ENCODE assay signal across 9 cellular contexts in the genomic region with DNA sequence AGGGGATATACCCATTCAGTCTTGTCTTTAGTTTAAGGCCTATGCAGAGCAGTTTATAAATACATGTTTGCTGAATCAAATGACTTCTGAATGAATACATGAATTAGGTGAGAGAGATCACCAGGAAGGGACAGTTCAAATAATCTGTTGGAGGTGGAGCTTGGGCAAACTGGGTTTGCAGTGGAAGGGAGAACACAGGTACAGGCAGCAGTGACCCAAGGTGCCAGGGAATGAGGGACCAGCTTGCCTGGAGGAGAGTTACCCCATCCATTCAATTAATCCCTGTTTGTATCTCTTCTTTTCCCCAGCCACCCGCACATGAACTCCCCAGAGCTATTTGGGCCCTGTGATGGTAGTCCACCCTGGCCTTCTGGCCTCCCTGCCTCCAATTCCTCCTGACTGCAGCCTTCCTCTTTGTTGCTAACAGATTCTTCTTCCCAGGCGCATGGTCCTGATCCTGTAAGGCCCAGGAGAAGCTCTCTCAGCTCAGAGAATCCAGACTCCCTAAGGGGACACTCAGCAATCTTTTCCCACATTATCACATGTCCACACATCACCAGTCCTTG. TPM values are rescaled to one million over a fixed set of nuclear protein-coding genes. Genes with fewer than 3 reads are reported as not detected.
A peak's percentile ranks its signal among the peaks of the same experiment; 100 is the strongest.
DNase-seq lines count a peak whose midpoint lies in the region; ATAC-seq and TF ChIP-seq lines count a peak whose summit lies in the region.
"Had no signal": no experiment of that assay in that cellular context is flagged by ENCODE, and none has a peak within 500 bp of the region (broad histone marks: within the 10 kb centered on the region; RNA-seq: fewer than 3 reads in every experiment).

No MANE protein-coding gene starts in this region.

- H3F3A ChIP-seq in SK-N-SH (replicated peaks; ENCODE audit: insufficient read depth) (peaks cover 8% of the 10 kb centered on the region), GM23338 (replicated peaks; ENCODE audit: low read depth) (no peaks in the 10 kb centered on the region; the same call in 1 of the 2 replicates)

- H4K20me1 ChIP-seq in SK-N-SH (ENCODE audit: insufficient read depth) (no peaks in the 10 kb centered on the region), GM23338 (replicated peaks; ENCODE audit: insufficient read depth) (no peaks in the 10 kb centered on the region)

- no peak for TF ChIP-seq CTCF in SK-N-SH (IDR thresholded peaks at IDR 0.05)
- no peak for TF ChIP-seq CTCF in GM23338 (conservative IDR thresholded peaks at IDR 0.05; ENCODE audit: low read depth in 2 of 2)

- no peak for TF ChIP-seq EP300 in SK-N-SH (IDR thresholded peaks at IDR 0.05; ENCODE audit: borderline replicate concordance in 1 of 2, low read depth in 1 of 2, low read length in 1 of 2)

- no peak overlapping the region for H2BK120ac ChIP-seq in neuronal stem cell (ENCODE audit: low read depth, low read length)

- peaks cover 9% of the 10 kb centered on the region; the same call in 2 of the 3 replicates for H3K36me3 Mint-ChIP-seq in GM23338 (ENCODE audit: low read depth)
- H3K36me3 Mint-ChIP-seq in activated naive CD8-positive, alpha-beta T cell treated with anti-CD3 and anti-CD28 coated beads, Interleukin-2, amount 10 ng/mL, durations not matched to agents 7 days and 5 days = peaks cover 29% of the 10 kb centered on the region
- peaks cover 28% of the 10 kb centered on the region for H3K36me3 Mint-ChIP-seq in natural killer cell treated with Interleukin-12 subunit alpha and Interleukin-12 subunit beta and Interleukin-15 and Interleukin-18, amount 100 ng/mL, for 72 hours

- no peak overlapping the region for H3K27ac Mint-ChIP-seq in GM23338
- H3K27ac Mint-ChIP-seq in activated naive CD8-positive, alpha-beta T cell treated with anti-CD3 and anti-CD28 coated beads, Interleukin-2, amount 10 ng/mL, durations not matched to agents 7 days and 5 days = peak overlapping the region; percentile 30
- H3K27ac Mint-ChIP-seq in natural killer cell treated with Interleukin-12 subunit alpha and Interleukin-12 subunit beta and Interleukin-15 and Interleukin-18, amount 100 ng/mL, for 72 hours = peak overlapping the region; percentile 86 to 95

- H3K36me3 ChIP-seq in SK-N-SH (replicated peaks in 1 of 2; ENCODE audit: control insufficient read depth in 1 of 2, insufficient read depth in 2 of 2, low read length in 1 of 2) (peaks cover 0 to 3% of the 10 kb centered on the region in 2 experiments), GM23338 (ENCODE audit: insufficient read depth) (no peaks in the 10 kb centered on the region), neuronal stem cell (replicated peaks in 1 of 2; ENCODE audit: control insufficient read depth in 2 of 2, insufficient read depth in 2 of 2, low read length in 2 of 2) (no peaks in the 10 kb centered on the region)

- H3K9me2 ChIP-seq in SK-N-SH = no peaks in the 10 kb centered on the region
- H3K9me2 ChIP-seq in GM23338 (ENCODE audit: insufficient read depth) = no peaks in the 10 kb centered on the region

- no peak overlapping the region for H4K8ac ChIP-seq in neuronal stem cell (ENCODE audit: low read depth, low read length)

- TF ChIP-seq RAD21 in SK-N-SH (IDR thresholded peaks at IDR 0.05; ENCODE audit: low read length) = no peak

- no peak overlapping the region for H2BK12ac ChIP-seq in neuronal stem cell (ENCODE audit: low read length)

- no peak overlapping the region for H3K18ac ChIP-seq in neuronal stem cell (ENCODE audit: low read length)

- no peak overlapping the region for H3K27ac ChIP-seq in SK-N-SH (ENCODE audit: low read depth in 2 of 2, low read length in 1 of 2)
- H3K27ac ChIP-seq in GM23338 (ENCODE audit: low read depth) = no peak overlapping the region
- no peak overlapping the region for H3K27ac ChIP-seq in neuronal stem cell (replicated peaks; ENCODE audit: low read length)

- H3K4me2 ChIP-seq in SK-N-SH = peak overlapping the region; percentile 91
- no peak overlapping the region for H3K4me2 ChIP-seq in GM23338
- H3K4me2 ChIP-seq in neuronal stem cell (ENCODE audit: insufficient read depth, low read length, poor library complexity, severe bottlenecking) = no peak overlapping the region

- H3K9me3 ChIP-seq in SK-N-SH = no peaks in the 10 kb centered on the region
- H3K9me3 ChIP-seq in neuronal stem cell (replicated peaks in 1 of 2; ENCODE audit: control insufficient read depth in 2 of 2, insufficient read depth in 1 of 2, low read depth in 1 of 2, low read length in 2 of 2) = no peaks in the 10 kb centered on the region
- H3K9me3 ChIP-seq: mucosa of descending colon had no signal

- peaks cover 4 to 19% of the 10 kb centered on the region in 2 experiments; a peak in 2 of 4 replicates for H3K4me1 ChIP-seq in SK-N-SH (ENCODE audit: control insufficient read depth in 1 of 2, insufficient read depth in 2 of 2, low read depth in 1 of 2, low read length in 1 of 2)
- peaks cover 18% of the 10 kb centered on the region for H3K4me1 ChIP-seq in GM23338 (ENCODE audit: insufficient read depth)
- peaks cover 9 to 12% of the 10 kb centered on the region in 2 donors for H3K4me1 ChIP-seq in neuronal stem cell (ENCODE audit: control insufficient read depth in 2 of 2, insufficient read depth in 1 of 2, low read depth in 1 of 2, low read length in 2 of 2)

- H3K14ac ChIP-seq in neuronal stem cell (ENCODE audit: low read length) = no peak overlapping the region

- H3K79me1 ChIP-seq in neuronal stem cell (ENCODE audit: low read depth, low read length) = no peaks in the 10 kb centered on the region

- no peak overlapping the region for H3K9ac ChIP-seq in SK-N-SH
- no peak overlapping the region for H3K9ac ChIP-seq in neuronal stem cell (ENCODE audit: low read depth, low read length, poor library complexity)

- no peak for ATAC-seq in SK-N-SH treated with all-trans-retinoic acid at 6 μM for 48 hours
- no peak for ATAC-seq in GM23338
- ATAC-seq in activated naive CD8-positive, alpha-beta T cell treated with anti-CD3 and anti-CD28 coated beads, Interleukin-2, amount 10 ng/mL, durations not matched to agents 7 days and 5 days (ENCODE audit: low read depth) = no peak
- ATAC-seq in natural killer cell treated with Interleukin-12 subunit alpha and Interleukin-12 subunit beta and Interleukin-15 and Interleukin-18, amount 100 ng/mL, for 72 hours = no peak
- no peak for ATAC-seq in HG03520 (IDR thresholded peaks at IDR 0.05; ENCODE audit: unreplicated experiment)

- H3K4me3 Mint-ChIP-seq in GM23338 = 0 out of 3 replicates have a peak overlapping the region, but pooled peaks have one; percentile 11
- peak overlapping the region; percentile 86 for H3K4me3 Mint-ChIP-seq in activated naive CD8-positive, alpha-beta T cell treated with anti-CD3 and anti-CD28 coated beads, Interleukin-2, amount 10 ng/mL, durations not matched to agents 7 days and 5 days
- peak overlapping the region; percentile 95 for H3K4me3 Mint-ChIP-seq in natural killer cell treated with Interleukin-12 subunit alpha and Interleukin-12 subunit beta and Interleukin-15 and Interleukin-18, amount 100 ng/mL, for 72 hours

- peaks cover 4% of the 10 kb centered on the region for H3K9me3 Mint-ChIP-seq in GM23338
- H3K9me3 Mint-ChIP-seq in activated naive CD8-positive, alpha-beta T cell treated with anti-CD3 and anti-CD28 coated beads, Interleukin-2, amount 10 ng/mL, durations not matched to agents 7 days and 5 days = peaks cover 7% of the 10 kb centered on the region
- H3K9me3 Mint-ChIP-seq in natural killer cell treated with Interleukin-12 subunit alpha and Interleukin-12 subunit beta and Interleukin-15 and Interleukin-18, amount 100 ng/mL, for 72 hours = peaks cover 8% of the 10 kb centered on the region

- H3K27me3 Mint-ChIP-seq in GM23338 (ENCODE audit: insufficient read depth, low read depth, poor library complexity) = peaks cover 14% of the 10 kb centered on the region
- peaks cover 3% of the 10 kb centered on the region for H3K27me3 Mint-ChIP-seq in activated naive CD8-positive, alpha-beta T cell treated with anti-CD3 and anti-CD28 coated beads, Interleukin-2, amount 10 ng/mL, durations not matched to agents 7 days and 5 days
- no peaks in the 10 kb centered on the region for H3K27me3 Mint-ChIP-seq in natural killer cell treated with Interleukin-12 subunit alpha and Interleukin-12 subunit beta and Interleukin-15 and Interleukin-18, amount 100 ng/mL, for 72 hours

- CTCF ChIA-PET in SK-N-SH (lab: Yijun Ruan, JAX) = interaction anchor here (0.6 to 2.4 kb wide), 10 partner anchors 9 to 944 kb away, joined by 3 to 11 read pairs (median 4); a partner anchor contains a TSS

- H3K79me2 ChIP-seq in SK-N-SH (ENCODE audit: insufficient read depth) (peaks cover 46% of the 10 kb centered on the region), GM23338 (replicated peaks; ENCODE audit: insufficient read depth) (peaks cover 6% of the 10 kb centered on the region; the same call in 1 of the 2 replicates)

- peaks cover 30% of the 10 kb centered on the region for H3K4me1 Mint-ChIP-seq in GM23338
- peaks cover 52% of the 10 kb centered on the region for H3K4me1 Mint-ChIP-seq in activated naive CD8-positive, alpha-beta T cell treated with anti-CD3 and anti-CD28 coated beads, Interleukin-2, amount 10 ng/mL, durations not matched to agents 7 days and 5 days
- H3K4me1 Mint-ChIP-seq in natural killer cell treated with Interleukin-12 subunit alpha and Interleukin-12 subunit beta and Interleukin-15 and Interleukin-18, amount 100 ng/mL, for 72 hours (ENCODE audit: low read depth in 2 of 2) = peaks cover 62 to 67% of the 10 kb centered on the region in 2 donors

- no peak overlapping the region for H3K4ac ChIP-seq in neuronal stem cell (ENCODE audit: low read length)

- no peak overlapping the region for H3K23ac ChIP-seq in neuronal stem cell (ENCODE audit: low read depth, low read length, poor library complexity)

- H4K91ac ChIP-seq in neuronal stem cell (ENCODE audit: low read depth, low read length, poor library complexity) = no peak overlapping the region

- H2AFZ ChIP-seq in SK-N-SH (ENCODE audit: low read depth) = no peak overlapping the region
- H2AFZ ChIP-seq in GM23338 = no peak overlapping the region
- H2AFZ ChIP-seq in neuronal stem cell (ENCODE audit: low read length) = no peak overlapping the region

- DNase-seq in SK-N-SH (no peak), GM23338 (ENCODE audit: low spot score) (no peak), neuronal stem cell (ENCODE audit: low spot score) (no peak), NCI-H446 (lab: John Stamatoyannopoulos, UW) (no peak)
- DNase-seq in activated naive CD8-positive, alpha-beta T cell treated with anti-CD3 and anti-CD28 coated beads, Interleukin-2, amount 10 ng/mL, durations not matched to agents 7 days and 5 days = no peak
- DNase-seq in natural killer cell treated with Interleukin-12 subunit alpha and Interleukin-12 subunit beta and Interleukin-15 and Interleukin-18, amount 100 ng/mL, for 72 hours (ENCODE audit: low spot score) = no peak

- no peak overlapping the region for H2BK15ac ChIP-seq in neuronal stem cell (ENCODE audit: low read length)

- H3K4me3 ChIP-seq in SK-N-SH (ENCODE audit: low read depth in 2 of 2, low read length in 1 of 2) = 0 out of 4 replicates have a peak overlapping the region, but pooled peaks of 1 of the 2 experiments have one; percentile 80
- H3K4me3 ChIP-seq in GM23338 = peak overlapping the region; percentile 90; the same call in 1 of the 2 replicates
- no peak overlapping the region for H3K4me3 ChIP-seq in neuronal stem cell (ENCODE audit: low read length in 2 of 2)
- H3K4me3 ChIP-seq: mucosa of descending colon had no signal

- no peak overlapping the region for H2BK5ac ChIP-seq in neuronal stem cell (ENCODE audit: low read length)

- no peaks in the 10 kb centered on the region for H3K27me3 ChIP-seq in SK-N-SH (ENCODE audit: insufficient read depth)
- peaks cover 8% of the 10 kb centered on the region for H3K27me3 ChIP-seq in GM23338 (ENCODE audit: insufficient read depth)
- no peaks in the 10 kb centered on the region for H3K27me3 ChIP-seq in neuronal stem cell (ENCODE audit: control insufficient read depth in 3 of 3, insufficient read depth in 3 of 3, low read depth in 1 of 3, low read length in 3 of 3)

- H2AK5ac ChIP-seq in neuronal stem cell (ENCODE audit: low read depth, low read length) = no peak overlapping the region

- POLR2A ChIA-PET in SK-N-SH (lab: Yijun Ruan, JAX) = interaction anchor here (0.7 kb wide), 1 partner anchor 1110 kb away, joined by 5 read pairs; no protein-coding TSS in a partner anchor
- POLR2A ChIA-PET in activated naive CD8-positive, alpha-beta T cell treated with anti-CD3 and anti-CD28 coated beads, Interleukin-2, amount 10 ng/mL, durations not matched to agents 7 days and 5 days (lab: Charles Lee) = interaction anchor here (0.7 to 0.9 kb wide), 3 partner anchors 11 to 399 kb away, joined by 3 to 4 read pairs (median 4); no protein-coding TSS in a partner anchor

- 94% methylated on average over 2 of the region's 2 CpGs for WGBS in SK-N-SH (ENCODE audit: low lambda C conversion rate)
- no CpG with 5 or more reads among the region's 2 CpGs for WGBS in neuronal stem cell (ENCODE audit: extremely low coverage in 2 of 2, insufficient read length in 2 of 2, insufficient replicate concordance in 1 of 2), 2 donors

RNA-seq across cellular contexts. Expression of a gene that starts 1.8 kb away (rescaled TPM):
- 18.1 and 25.9 TPM in 2 replicates for polyA plus RNA-seq in SK-N-SH (2012; rRNA removed)
- polyA plus RNA-seq in SK-N-SH (2012; cell fraction: cytosol; rRNA removed) = 27.7 and 30.0 TPM in 2 replicates
- polyA plus RNA-seq in SK-N-SH (2012; cell fraction: nucleus; rRNA removed) = 6.1 and 18.3 TPM in 2 replicates
- total RNA-seq in GM23338 (2014; rRNA removed; shearing (Covaris generic)) = 9.2 and 10.3 TPM in 2 replicates
- 11.6 and 12.5 TPM in 2 replicates for polyA plus RNA-seq in GM23338 (2016; fragmentation: Nextera tagmentation; extraction: Ambion mirVana)
- total RNA-seq in activated naive CD8-positive, alpha-beta T cell treated with anti-CD3 and anti-CD28 coated beads, Interleukin-2, amount 10 ng/mL, durations not matched to agents 7 days and 5 days = 10 to 100 TPM; 23.6 to 25.1 TPM
- total RNA-seq in natural killer cell treated with Interleukin-12 subunit alpha and Interleukin-12 subunit beta and Interleukin-15 and Interleukin-18, amount 100 ng/mL, for 72 hours = 10 to 100 TPM; 40.1 to 52.7 TPM
- polyA plus RNA-seq in neuronal stem cell (2013, experiment 1 of 2) = 5.0 TPM
- polyA plus RNA-seq in neuronal stem cell (2013, experiment 2 of 2) = 4.9 TPM

Comparison
In these comparisons a context has a peak if more than half of its experiments do, and no peak if none do; other contexts are left out.
1. H3K4me3 Mint-ChIP-seq: peak in every context shown above with its lines; median percentile 95 in natural killer cell treated with Interleukin-12 subunit alpha and Interleukin-12 subunit beta and Interleukin-15 and Interleukin-18, amount 100 ng/mL, for 72 hours; 86 in activated naive CD8-positive, alpha-beta T cell treated with anti-CD3 and anti-CD28 coated beads, Interleukin-2, amount 10 ng/mL, durations not matched to agents 7 days and 5 days; 11 in GM23338.